In genomic region chr13:35157143-35157755, GRCh38 we compare ENCODE assay signal across 8 cellular contexts.
DNase-seq lines count a peak whose midpoint lies in the region; ATAC-seq and TF ChIP-seq lines count a peak whose summit lies in the region.

No MANE protein-coding gene starts in this region.

- H3K9me3 Mint-ChIP-seq in activated CD8-positive, alpha-beta T cell treated with anti-CD3 and anti-CD28 coated beads, Interleukin-2, amount 10 ng/mL, durations not matched to agents 7 days and 5 days (ENCODE audit: insufficient read depth) = no peaks in the 10 kb centered on the region
- H3K9me3 Mint-ChIP-seq in glutamatergic neuron (ENCODE audit: unreplicated experiment) = no peaks in the 10 kb centered on the region
- H3K9me3 Mint-ChIP-seq in stimulated activated effector memory CD8-positive, alpha-beta T cell treated with anti-CD3 and anti-CD28 coated beads, Interleukin-12 subunit alpha, Interleukin-12 subunit beta, amount 100 ng/mL, for 72 hours = no peaks in the 10 kb centered on the region

- CTCF ChIA-PET in activated CD8-positive, alpha-beta T cell treated with anti-CD3 and anti-CD28 coated beads, Interleukin-2, amount 10 ng/mL, durations not matched to agents 7 days and 5 days (lab: Charles Lee) = no interaction called here

- no peaks in the 10 kb centered on the region for H3K27me3 Mint-ChIP-seq in activated CD8-positive, alpha-beta T cell treated with anti-CD3 and anti-CD28 coated beads, Interleukin-2, amount 10 ng/mL, durations not matched to agents 7 days and 5 days (ENCODE audit: low read depth)
- H3K27me3 Mint-ChIP-seq in glutamatergic neuron (ENCODE audit: unreplicated experiment) = no peaks in the 10 kb centered on the region

- ATAC-seq in HG02870 (IDR thresholded peaks at IDR 0.05; ENCODE audit: unreplicated experiment) (peak; percentile 57), sciatic nerve (peak; percentile 70)
- ATAC-seq in activated CD8-positive, alpha-beta T cell treated with anti-CD3 and anti-CD28 coated beads, Interleukin-2, amount 10 ng/mL, durations not matched to agents 7 days and 5 days = peak; percentile 47
- ATAC-seq in stimulated activated effector memory CD8-positive, alpha-beta T cell treated with anti-CD3 and anti-CD28 coated beads, Interleukin-12 subunit alpha, Interleukin-12 subunit beta, amount 100 ng/mL, for 72 hours = no peak

- TF ChIP-seq CTCF in AG09309 (IDR thresholded peaks at IDR 0.05; ENCODE audit: control insufficient read depth, insufficient read depth, low read depth, low read length, missing control alignments) (peak; percentile 64), GM12874 (IDR thresholded peaks at IDR 0.05; ENCODE audit: insufficient read depth, low read depth, low read length) (peak; percentile 41; the same call in 1 of the 2 replicates), glutamatergic neuron (IDR thresholded peaks at IDR 0.05; ENCODE audit: partially characterized antibody, unreplicated experiment) (peak; percentile 71)

- POLR2A ChIA-PET in activated CD8-positive, alpha-beta T cell treated with anti-CD3 and anti-CD28 coated beads, Interleukin-2, amount 10 ng/mL, durations not matched to agents 7 days and 5 days (lab: Charles Lee) = no interaction called here

- H3K4me3 Mint-ChIP-seq in activated CD8-positive, alpha-beta T cell treated with anti-CD3 and anti-CD28 coated beads, Interleukin-2, amount 10 ng/mL, durations not matched to agents 7 days and 5 days = no peak overlapping the region
- H3K4me3 Mint-ChIP-seq in glutamatergic neuron (ENCODE audit: unreplicated experiment) = no peak overlapping the region
- H3K4me3 Mint-ChIP-seq in stimulated activated effector memory CD8-positive, alpha-beta T cell treated with anti-CD3 and anti-CD28 coated beads, Interleukin-12 subunit alpha, Interleukin-12 subunit beta, amount 100 ng/mL, for 72 hours = no peak overlapping the region

- peaks cover 17% of the 10 kb centered on the region for H3K4me1 Mint-ChIP-seq in activated CD8-positive, alpha-beta T cell treated with anti-CD3 and anti-CD28 coated beads, Interleukin-2, amount 10 ng/mL, durations not matched to agents 7 days and 5 days (ENCODE audit: low read depth)
- H3K4me1 Mint-ChIP-seq in glutamatergic neuron (ENCODE audit: low read depth, unreplicated experiment) = no peaks in the 10 kb centered on the region
- H3K4me1 Mint-ChIP-seq in stimulated activated effector memory CD8-positive, alpha-beta T cell treated with anti-CD3 and anti-CD28 coated beads, Interleukin-12 subunit alpha, Interleukin-12 subunit beta, amount 100 ng/mL, for 72 hours = peaks cover 1% of the 10 kb centered on the region

- H3K27ac Mint-ChIP-seq in activated CD8-positive, alpha-beta T cell treated with anti-CD3 and anti-CD28 coated beads, Interleukin-2, amount 10 ng/mL, durations not matched to agents 7 days and 5 days = no peak overlapping the region
- H3K27ac Mint-ChIP-seq in glutamatergic neuron (ENCODE audit: unreplicated experiment) = no peak overlapping the region
- no peak overlapping the region for H3K27ac Mint-ChIP-seq in stimulated activated effector memory CD8-positive, alpha-beta T cell treated with anti-CD3 and anti-CD28 coated beads, Interleukin-12 subunit alpha, Interleukin-12 subunit beta, amount 100 ng/mL, for 72 hours

- intact Hi-C loops in sciatic nerve (cut with DNase I) = no loop called here

- no peak overlapping the region for H3K4me3 ChIP-seq in AG09309 (ENCODE audit: control insufficient read depth, low read depth, low read length)

- no peaks in the 10 kb centered on the region for H3K36me3 Mint-ChIP-seq in activated CD8-positive, alpha-beta T cell treated with anti-CD3 and anti-CD28 coated beads, Interleukin-2, amount 10 ng/mL, durations not matched to agents 7 days and 5 days (ENCODE audit: low read depth)
- H3K36me3 Mint-ChIP-seq in glutamatergic neuron (ENCODE audit: unreplicated experiment) = no peaks in the 10 kb centered on the region
- no peaks in the 10 kb centered on the region for H3K36me3 Mint-ChIP-seq in stimulated activated effector memory CD8-positive, alpha-beta T cell treated with anti-CD3 and anti-CD28 coated beads, Interleukin-12 subunit alpha, Interleukin-12 subunit beta, amount 100 ng/mL, for 72 hours

- no peak for DNase-seq in AG09309 (ENCODE audit: low read depth)
- DNase-seq in NCI-H2171 (lab: John Stamatoyannopoulos, UW) = peak; percentile 10
- DNase-seq in activated CD8-positive, alpha-beta T cell treated with anti-CD3 and anti-CD28 coated beads, Interleukin-2, amount 10 ng/mL, durations not matched to agents 7 days and 5 days = peak; percentile 53
- no peak for DNase-seq in glutamatergic neuron
- no peak for DNase-seq in sciatic nerve (ENCODE audit: low spot score)
- no peak for DNase-seq in stimulated activated effector memory CD8-positive, alpha-beta T cell treated with anti-CD3 and anti-CD28 coated beads, Interleukin-12 subunit alpha, Interleukin-12 subunit beta, amount 100 ng/mL, for 72 hours (ENCODE audit: low spot score in 2 of 2)

Comparison
In these comparisons a context has a peak if more than half of its experiments do, and no peak if none do; other contexts are left out.
1. DNase-seq: peak in NCI-H2171 (single experiment) and activated CD8-positive, alpha-beta T cell treated with anti-CD3 and anti-CD28 coated beads, Interleukin-2, amount 10 ng/mL, durations not matched to agents 7 days and 5 days (single experiment); none in AG09309 (single experiment), glutamatergic neuron (single experiment), sciatic nerve (single experiment) and stimulated activated effector memory CD8-positive, alpha-beta T cell treated with anti-CD3 and anti-CD28 coated beads, Interleukin-12 subunit alpha, Interleukin-12 subunit beta, amount 100 ng/mL, for 72 hours (0 of 2).
2. Peak in every context shown above with its lines, with median percentiles within 50 percentile points of each other: CTCF ChIP-seq.